Comparison of ENCODE assay signal across 9 cellular contexts in the genomic region with DNA sequence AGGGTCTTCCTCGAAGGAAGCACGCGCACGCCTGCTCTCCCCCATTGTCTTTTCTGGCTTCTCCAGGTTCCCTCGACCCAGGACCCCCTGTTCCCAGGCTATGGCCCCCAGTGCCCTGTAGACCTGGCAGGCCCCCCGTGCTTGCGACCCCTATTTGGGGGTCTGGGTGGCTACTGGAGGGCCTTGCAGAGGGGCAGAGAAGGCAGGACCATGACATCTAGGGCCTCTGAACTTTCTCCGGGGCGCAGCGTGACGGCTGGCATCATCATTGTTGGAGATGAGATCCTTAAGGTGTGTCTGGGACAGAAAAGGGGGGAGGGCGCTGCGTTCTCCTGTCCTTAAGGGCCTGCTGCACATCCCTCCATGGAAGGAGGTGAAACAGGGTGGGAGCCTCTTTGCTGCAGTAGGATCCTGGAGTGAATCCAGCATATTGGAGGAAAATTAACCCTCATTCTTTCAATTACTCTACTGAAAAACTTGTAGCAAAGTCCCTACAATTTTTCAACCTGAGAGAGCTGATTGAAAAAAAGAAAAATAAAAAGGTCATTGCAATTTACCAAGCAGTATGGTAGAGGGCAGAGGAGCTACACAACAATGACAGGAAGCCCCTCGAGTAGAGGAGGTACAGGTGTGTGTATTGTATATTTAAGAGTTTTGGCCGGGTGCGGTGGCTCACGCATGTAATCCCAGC. TPM values are rescaled to one million over a fixed set of nuclear protein-coding genes. Genes with fewer than 3 reads are reported as not detected.
DNase-seq lines count a peak whose midpoint lies in the region; ATAC-seq and TF ChIP-seq lines count a peak whose summit lies in the region.
"Had no signal": no experiment of that assay in that cellular context is flagged by ENCODE, and none has a peak within 500 bp of the region (broad histone marks: within the 10 kb centered on the region; RNA-seq: fewer than 3 reads in every experiment).

No MANE protein-coding gene starts in this region.

- no peaks in the 10 kb centered on the region for H3K9me3 Mint-ChIP-seq in T-helper 1 cell treated with Interleukin-12 subunit alpha and Interleukin-12 subunit beta and Interleukin-4 antibody, amounts not matched to agents 30 μg/mL and 1 μg/mL, for 36 hours
- H3K9me3 Mint-ChIP-seq in WTC11 = no peaks in the 10 kb centered on the region
- H3K9me3 Mint-ChIP-seq: stimulated activated effector memory CD8-positive, alpha-beta T cell treated with anti-CD3 and anti-CD28 coated beads, Interleukin-12 subunit alpha, Interleukin-12 subunit beta, amount 100 ng/mL, for 72 hours had no signal

- peak overlapping the region; percentile 71 for H3K4me3 ChIP-seq in thoracic aorta

- CTCF ChIA-PET in WTC11 (lab: Charles Lee) = interaction anchor here (0.7 to 5.8 kb wide), 21 partner anchors 10 to 261 kb away, joined by 3 to 50 read pairs (median 5); partner anchors contain the start of genes ADAM15, CKS1B, LENEP and PBXIP1

- in situ Hi-C loops in KBM-7 (cut with MboI; ENCODE audit: low pct_unique_long_range_greater_than_20kb, low sequenced_read_pairs) = no loop called here

- H3K27me3 Mint-ChIP-seq in T-helper 1 cell treated with Interleukin-12 subunit alpha and Interleukin-12 subunit beta and Interleukin-4 antibody, amounts not matched to agents 30 μg/mL and 1 μg/mL, for 36 hours (ENCODE audit: low read depth) = no peaks in the 10 kb centered on the region
- H3K27me3 Mint-ChIP-seq in WTC11 (ENCODE audit: low read depth) = no peaks in the 10 kb centered on the region

- H3K27ac ChIP-seq in thoracic aorta = peak overlapping the region; percentile 10 to 15

- peaks cover 15% of the 10 kb centered on the region for H3K36me3 ChIP-seq in thoracic aorta

- no peak for TF ChIP-seq CTCF in WTC11 (IDR thresholded peaks at IDR 0.05)
- TF ChIP-seq CTCF in thoracic aorta (IDR thresholded peaks at IDR 0.05) = no peak

- POLR2A ChIA-PET in WTC11 (lab: Charles Lee) = interaction anchor here (0.7 to 3.7 kb wide), 12 partner anchors 9 to 779 kb away, joined by 3 to 123 read pairs (median 8); partner anchors contain the start of genes LENEP, PBXIP1, PMVK and PYGO2

- H3K4me3 Mint-ChIP-seq in T-helper 1 cell treated with Interleukin-12 subunit alpha and Interleukin-12 subunit beta and Interleukin-4 antibody, amounts not matched to agents 30 μg/mL and 1 μg/mL, for 36 hours = no peak overlapping the region
- no peak overlapping the region for H3K4me3 Mint-ChIP-seq in WTC11
- H3K4me3 Mint-ChIP-seq: stimulated activated effector memory CD8-positive, alpha-beta T cell treated with anti-CD3 and anti-CD28 coated beads, Interleukin-12 subunit alpha, Interleukin-12 subunit beta, amount 100 ng/mL, for 72 hours had no signal

- peak overlapping the region; percentile 57 for H3K27ac Mint-ChIP-seq in T-helper 1 cell treated with Interleukin-12 subunit alpha and Interleukin-12 subunit beta and Interleukin-4 antibody, amounts not matched to agents 30 μg/mL and 1 μg/mL, for 36 hours
- peak overlapping the region; percentile 70; the same call in 1 of the 2 replicates for H3K27ac Mint-ChIP-seq in WTC11
- H3K27ac Mint-ChIP-seq: stimulated activated effector memory CD8-positive, alpha-beta T cell treated with anti-CD3 and anti-CD28 coated beads, Interleukin-12 subunit alpha, Interleukin-12 subunit beta, amount 100 ng/mL, for 72 hours had no signal

- H3K4me1 Mint-ChIP-seq in T-helper 1 cell treated with Interleukin-12 subunit alpha and Interleukin-12 subunit beta and Interleukin-4 antibody, amounts not matched to agents 30 μg/mL and 1 μg/mL, for 36 hours (ENCODE audit: low read depth) = peaks cover 17% of the 10 kb centered on the region
- peaks cover 10% of the 10 kb centered on the region for H3K4me1 Mint-ChIP-seq in WTC11

- no peaks in the 10 kb centered on the region for H3K27me3 ChIP-seq in thoracic aorta (replicated peaks; ENCODE audit: insufficient read depth)

- no peak for ATAC-seq in WTC11
- ATAC-seq in left colon = peak; percentile 15
- no peak for ATAC-seq in thoracic aorta (ENCODE audit: insufficient number of reproducible peaks, low FRiP score, low read depth)
- no peak for ATAC-seq in HG03520 (IDR thresholded peaks at IDR 0.05; ENCODE audit: unreplicated experiment)

- H3K9me3 ChIP-seq in thoracic aorta = no peaks in the 10 kb centered on the region

- DNase-seq in T-helper 1 cell (no peak), WTC11 (ENCODE audit: low spot score) (no peak), left colon (no peak), thoracic aorta (ENCODE audit: low spot score) (no peak), NCI-H345 treated with DMSO at 0.1 percent for 48 hours (lab: John Stamatoyannopoulos, UW; ENCODE audit: unreplicated experiment) (no peak), KBM-7 (no peak)

- intact Hi-C loops in left colon (cut with DNase I, micrococcal nuclease) = no loop called here

- H3K36me3 Mint-ChIP-seq in T-helper 1 cell treated with Interleukin-12 subunit alpha and Interleukin-12 subunit beta and Interleukin-4 antibody, amounts not matched to agents 30 μg/mL and 1 μg/mL, for 36 hours (ENCODE audit: low read depth) = peaks cover 16% of the 10 kb centered on the region
- peaks cover 38% of the 10 kb centered on the region for H3K36me3 Mint-ChIP-seq in WTC11

- H3K4me1 ChIP-seq in thoracic aorta (ENCODE audit: control insufficient read depth in 1 of 2, low read depth in 2 of 2) = peaks cover 9 to 16% of the 10 kb centered on the region in 2 donors

TF ChIP-seq in WTC11, 78 proteins besides CTCF, POLR2A, EP300 and RAD21:
- TF ChIP-seq ZNF219 (CRISPR knock-in tag; IDR thresholded peaks at IDR 0.05; ENCODE audit: borderline replicate concordance) (no peak), CBFB (CRISPR knock-in tag; IDR thresholded peaks at IDR 0.05; ENCODE audit: low read depth) (no peak), KAT7 (CRISPR knock-in tag; IDR thresholded peaks at IDR 0.05; ENCODE audit: borderline replicate concordance) (no peak), FOXK1 (CRISPR knock-in tag; IDR thresholded peaks at IDR 0.05) (no peak), NR3C1 (CRISPR knock-in tag; conservative IDR thresholded peaks at IDR 0.05; ENCODE audit: low read depth) (no peak), OVOL2 (CRISPR knock-in tag; IDR thresholded peaks at IDR 0.05; ENCODE audit: borderline replicate concordance) (no peak)
- TF ChIP-seq, protein P1, sequence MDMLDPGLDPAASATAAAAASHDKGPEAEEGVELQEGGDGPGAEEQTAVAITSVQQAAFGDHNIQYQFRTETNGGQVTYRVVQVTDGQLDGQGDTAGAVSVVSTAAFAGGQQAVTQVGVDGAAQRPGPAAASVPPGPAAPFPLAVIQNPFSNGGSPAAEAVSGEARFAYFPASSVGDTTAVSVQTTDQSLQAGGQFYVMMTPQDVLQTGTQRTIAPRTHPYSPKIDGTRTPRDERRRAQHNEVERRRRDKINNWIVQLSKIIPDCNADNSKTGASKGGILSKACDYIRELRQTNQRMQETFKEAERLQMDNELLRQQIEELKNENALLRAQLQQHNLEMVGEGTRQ (CRISPR knock-in tag; IDR thresholded peaks at IDR 0.05) = no peak
- TF ChIP-seq, protein P2, sequence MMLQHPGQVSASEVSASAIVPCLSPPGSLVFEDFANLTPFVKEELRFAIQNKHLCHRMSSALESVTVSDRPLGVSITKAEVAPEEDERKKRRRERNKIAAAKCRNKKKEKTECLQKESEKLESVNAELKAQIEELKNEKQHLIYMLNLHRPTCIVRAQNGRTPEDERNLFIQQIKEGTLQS (CRISPR knock-in tag; conservative IDR thresholded peaks at IDR 0.05) = no peak

RNA-seq across cellular contexts. Expression of gene FLAD1, which starts 0.8 kb away (rescaled TPM):
- 71.1 to 88.3 TPM (median 71.2 TPM) in 3 replicates for total RNA-seq in WTC11 (2021)
- total RNA-seq in left colon = 10 to 100 TPM; 32.8 to 43.7 TPM
- total RNA-seq in thoracic aorta = 10 to 100 TPM; 23.8 to 27.2 TPM

RNA-seq across cellular contexts. Expression of gene CKS1B, which starts 9.4 kb away (rescaled TPM):
- total RNA-seq in WTC11 (2021) = 258 to 301 TPM (median 278 TPM) in 3 replicates
- 10 to 100 TPM; 22.8 to 35.7 TPM for total RNA-seq in left colon
- 10 to 100 TPM; 13.5 to 23.7 TPM for total RNA-seq in thoracic aorta

RNA-seq across cellular contexts. Expression of gene LENEP, which starts 9.5 kb away (rescaled TPM):
- total RNA-seq in WTC11 (2021) (0.48 to 1.2 TPM in 2 of 3 replicates, not detected in the other), left colon (under 1 TPM in 1 of 2 donors, not detected in 1; 0.52 TPM), thoracic aorta (not detected)

RNA-seq across cellular contexts. Expression of gene SHC1, which starts 13.4 kb away (rescaled TPM):
- 180 to 199 TPM (median 180 TPM) in 3 replicates for total RNA-seq in WTC11 (2021)
- total RNA-seq in left colon = 100 to 1,000 TPM in 1 of 2 donors, 10 to 100 TPM in 1; 95.3 to 108 TPM
- 100 to 1,000 TPM; 129 to 174 TPM for total RNA-seq in thoracic aorta

RNA-seq across cellular contexts. Expression of gene ZBTB7B, which starts 18.7 kb away (rescaled TPM):
- total RNA-seq in WTC11 (2021) = 29.8 to 32.1 TPM (median 31.5 TPM) in 3 replicates
- 100 to 1,000 TPM; 248 to 326 TPM for total RNA-seq in left colon
- 10 to 100 TPM; 35.3 to 66.3 TPM for total RNA-seq in thoracic aorta
